In the genomic region with DNA sequence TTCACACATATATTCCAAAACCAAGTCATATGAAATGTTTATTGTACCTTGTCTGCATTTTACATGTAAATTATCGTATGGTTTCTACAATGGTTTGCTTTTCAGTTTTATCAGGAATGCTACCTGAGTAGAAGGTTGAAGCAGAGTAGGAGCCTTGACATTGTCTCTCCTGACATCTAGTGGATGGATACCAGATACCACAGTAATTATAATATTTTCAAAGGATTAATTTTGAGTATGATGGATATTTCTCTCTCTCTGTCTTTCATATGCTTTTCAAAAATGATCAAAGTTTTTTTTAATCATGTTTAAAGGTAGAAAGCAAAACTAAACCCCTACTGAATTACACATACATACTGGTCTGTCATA, we compare ENCODE assay signal across 1 cellular context.
TF ChIP-seq lines count a peak whose summit lies in the region.

No MANE protein-coding gene starts in this region.

TF ChIP-seq in endothelial cell of umbilical vein, 7 proteins besides CTCF, POLR2A, EP300 and RAD21:
- TF ChIP-seq FOS (IDR thresholded peaks at IDR 0.05; ENCODE audit: borderline replicate concordance, insufficient read depth, low read length), result no peak
- no peak for TF ChIP-seq GATA2 (IDR thresholded peaks at IDR 0.05; ENCODE audit: insufficient read depth, insufficient read length, low read depth, low read length)
- TF ChIP-seq EZH2 (IDR thresholded peaks at IDR 0.05; ENCODE audit: borderline replicate concordance, low read depth, low read length, severe bottlenecking), result no peak
- no peak for TF ChIP-seq MYC (IDR thresholded peaks at IDR 0.05; ENCODE audit: low read depth, low read length)
- no peak for TF ChIP-seq JUN (IDR thresholded peaks at IDR 0.05; ENCODE audit: borderline replicate concordance, insufficient read depth, insufficient read length, low read depth)
- no peak for TF ChIP-seq POLR2AphosphoS5 (IDR thresholded peaks at IDR 0.05; ENCODE audit: insufficient read depth, low read depth, low read length)
- TF ChIP-seq, protein P1, sequence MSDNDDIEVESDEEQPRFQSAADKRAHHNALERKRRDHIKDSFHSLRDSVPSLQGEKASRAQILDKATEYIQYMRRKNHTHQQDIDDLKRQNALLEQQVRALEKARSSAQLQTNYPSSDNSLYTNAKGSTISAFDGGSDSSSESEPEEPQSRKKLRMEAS (IDR thresholded peaks at IDR 0.05; ENCODE audit: insufficient read depth, insufficient read length), result no peak
